24 cellular contexts compared by ENCODE assay signal in genomic region chr19:55686311-55687050, GRCh38. TPM values are rescaled to one million over a fixed set of nuclear protein-coding genes. Genes with fewer than 3 reads are reported as not detected.
DNase-seq lines count a peak whose midpoint lies in the region; TF ChIP-seq lines count a peak whose summit lies in the region.
"Had no signal": no experiment of that assay in that cellular context is flagged by ENCODE, and none has a peak within 500 bp of the region (broad histone marks: within the 10 kb centered on the region; RNA-seq: fewer than 3 reads in every experiment).

No MANE protein-coding gene starts in this region.

- CTCF ChIA-PET in Caco-2 (lab: Charles Lee) = no interaction called here

- TF ChIP-seq CTCF in Caco-2 (IDR thresholded peaks at IDR 0.05; ENCODE audit: insufficient read depth in 1 of 2, low read depth in 1 of 2, low read length in 1 of 2, severe bottlenecking in 1 of 2, unreplicated experiment in 1 of 2) (no peak), Peyer's patch (IDR thresholded peaks at IDR 0.05) (no peak), endothelial cell (IDR thresholded peaks at IDR 0.05; ENCODE audit: unreplicated experiment) (no peak)

- peaks cover 10% of the 10 kb centered on the region for H3K36me3 ChIP-seq in Caco-2 (ENCODE audit: control insufficient read depth, insufficient read depth, low read length)
- H3K36me3 ChIP-seq in Peyer's patch = peaks cover 0 to 71% (median 3%) of the 10 kb centered on the region in 3 donors
- H3K36me3 ChIP-seq: ovary had no signal

- H3K4me3 ChIP-seq in Caco-2 (ENCODE audit: low read depth, low read length) (no peak overlapping the region), Peyer's patch (no peak overlapping the region)
- H3K4me3 ChIP-seq: cardiac muscle cell, ovary, SJCRH30 had no signal

- peaks cover 86% of the 10 kb centered on the region for H3K36me3 Mint-ChIP-seq in Caco-2 (ENCODE audit: insufficient read depth, unreplicated experiment)
- H3K36me3 Mint-ChIP-seq in endothelial cell (ENCODE audit: low read depth, unreplicated experiment) = peaks cover 32% of the 10 kb centered on the region
- H3K36me3 Mint-ChIP-seq: type B pancreatic cell had no signal

- POLR2A ChIA-PET in Caco-2 (lab: Charles Lee) = no interaction called here

- H3K4me3 Mint-ChIP-seq in Caco-2 (ENCODE audit: unreplicated experiment) (no peak overlapping the region), endothelial cell (ENCODE audit: unreplicated experiment) (peak overlapping the region; percentile 15)
- H3K4me3 Mint-ChIP-seq: activated CD8-positive, alpha-beta T cell treated with anti-CD3 and anti-CD28 coated beads, Interleukin-2, amount 10 ng/mL, durations not matched to agents 7 days and 5 days; activated naive CD4-positive, alpha-beta T cell treated with anti-CD3 and anti-CD28 coated beads, Interleukin-2, amount 10 ng/mL, durations not matched to agents 7 days and 5 days; CD8-positive, alpha-beta T cell; T-cell; type B pancreatic cell had no signal

- H3K4me1 Mint-ChIP-seq in Caco-2 (ENCODE audit: low read depth, unreplicated experiment) (peaks cover 46% of the 10 kb centered on the region), endothelial cell (ENCODE audit: unreplicated experiment) (peaks cover 2% of the 10 kb centered on the region)

- H3K27me3 Mint-ChIP-seq in Caco-2 (ENCODE audit: insufficient read depth, unreplicated experiment) (no peaks in the 10 kb centered on the region), endothelial cell (ENCODE audit: unreplicated experiment) (peaks cover 6% of the 10 kb centered on the region)
- H3K27me3 Mint-ChIP-seq: activated naive CD4-positive, alpha-beta T cell treated with anti-CD3 and anti-CD28 coated beads, Interleukin-2, amount 10 ng/mL, durations not matched to agents 7 days and 5 days; naive thymus-derived CD8-positive, alpha-beta T cell; T-cell; type B pancreatic cell had no signal

- DNase-seq in Caco-2 (no peak), Peyer's patch (peak in 1 of 3 donors; percentile 50), endothelial cell (ENCODE audit: low spot score) (no peak), posterior vena cava (ENCODE audit: low spot score) (peak; percentile 75), NCI-H748 (lab: John Stamatoyannopoulos, UW; ENCODE audit: unreplicated experiment) (no peak), hepatic stellate cell (ENCODE audit: low spot score) (no peak), HK-2 (ENCODE audit: unreplicated experiment) (no peak)
- DNase-seq: activated CD8-positive, alpha-beta T cell treated with anti-CD3 and anti-CD28 coated beads, Interleukin-2, amount 10 ng/mL, durations not matched to agents 7 days and 5 days; activated naive CD4-positive, alpha-beta T cell treated with anti-CD3 and anti-CD28 coated beads, Interleukin-2, amount 10 ng/mL, durations not matched to agents 7 days and 5 days; activated T-cell treated with anti-CD3 and anti-CD28 coated beads, Interleukin-2, amount 50 U/mL, for 1 hour; amygdala; CD8-positive, alpha-beta T cell; glutamatergic neuron; KG1; MM.1S; NCI-H1436 treated with DMSO at 0.1 percent for 48 hours; NCI-H510A treated with DMSO at 0.1 percent for 48 hours; SJCRH30; stimulated activated CD4-positive, alpha-beta T cell treated with anti-CD3 and anti-CD28 coated beads, Interleukin-4, amount 100 ng/mL, for 4 hours; T-cell had no signal

- peak overlapping the region in 3 of 4 donors; percentile 83 to 97 (median 90) for H3K27ac ChIP-seq in Peyer's patch
- H3K27ac ChIP-seq: cardiac muscle cell, ovary, SJCRH30 had no signal

- H3K9me3 ChIP-seq in Caco-2 (no peaks in the 10 kb centered on the region), Peyer's patch (no peaks in the 10 kb centered on the region)
- H3K9me3 ChIP-seq: ovary, SJCRH30 had no signal

- H3K9me3 Mint-ChIP-seq in Caco-2 (ENCODE audit: unreplicated experiment) (no peaks in the 10 kb centered on the region), endothelial cell (ENCODE audit: unreplicated experiment) (no peaks in the 10 kb centered on the region)
- H3K9me3 Mint-ChIP-seq: activated naive CD4-positive, alpha-beta T cell treated with anti-CD3 and anti-CD28 coated beads, Interleukin-2, amount 10 ng/mL, durations not matched to agents 7 days and 5 days; CD8-positive, alpha-beta T cell; naive thymus-derived CD8-positive, alpha-beta T cell; T-cell; type B pancreatic cell had no signal

- no peaks in the 10 kb centered on the region for H3K27me3 ChIP-seq in Caco-2 (replicated peaks; ENCODE audit: control insufficient read depth, insufficient read depth, low read length)
- H3K27me3 ChIP-seq in Peyer's patch = no peaks in the 10 kb centered on the region
- H3K27me3 ChIP-seq: cardiac muscle cell, ovary, SJCRH30 had no signal

- TF ChIP-seq POLR2A in Peyer's patch (IDR thresholded peaks at IDR 0.05) = no peak

- BruUV-seq in Caco-2 (replicated peaks; lab: Mats Ljungman, UMichigan) = no TSS peak

- H3K4me1 ChIP-seq in Caco-2 = peaks cover 57% of the 10 kb centered on the region
- peaks cover 0 to 60% (median 11%) of the 10 kb centered on the region in 4 donors for H3K4me1 ChIP-seq in Peyer's patch

- intact Hi-C loops in Caco-2 (cut with micrococcal nuclease; ENCODE audit: unreplicated experiment) (no loop called here), posterior vena cava (cut with DNase I) (no loop called here)

- peak overlapping the region; percentile 94 for H3K27ac Mint-ChIP-seq in Caco-2 (ENCODE audit: unreplicated experiment)
- peak overlapping the region; percentile 18 for H3K27ac Mint-ChIP-seq in endothelial cell (ENCODE audit: unreplicated experiment)
- H3K27ac Mint-ChIP-seq: activated naive CD4-positive, alpha-beta T cell treated with anti-CD3 and anti-CD28 coated beads, Interleukin-2, amount 10 ng/mL, durations not matched to agents 7 days and 5 days; CD8-positive, alpha-beta T cell; T-cell; type B pancreatic cell had no signal

RNA-seq across cellular contexts. Expression of gene EPN1, which starts 11.5 kb away (rescaled TPM):
- total RNA-seq in Caco-2 (2022) = 197 and 201 TPM in 2 replicates
- total RNA-seq in Peyer's patch = 100 to 1,000 TPM; 120 to 241 (median 163) TPM
- total RNA-seq in endothelial cell (ENCODE audit: unreplicated experiment) = 250 TPM
- 10 to 100 TPM; 75.5 to 76.4 TPM for total RNA-seq in posterior vena cava

RNA-seq across cellular contexts. Expression of gene U2AF2, which starts 31.6 kb away (rescaled TPM):
- total RNA-seq in Caco-2 (2022) (289 TPM in 2 replicates), Peyer's patch (100 to 1,000 TPM; 132 to 292 (median 159) TPM), endothelial cell (ENCODE audit: unreplicated experiment) (219 TPM), posterior vena cava (10 to 100 TPM; 89.3 to 91.7 TPM)

RNA-seq across cellular contexts. Expression of gene CCDC106, which starts 38.5 kb away (rescaled TPM):
- total RNA-seq in Caco-2 (2022) = 17.4 and 17.6 TPM in 2 replicates
- total RNA-seq in Peyer's patch = 10 to 100 TPM in 3 of 4 donors, 1 to 10 TPM in 1; 8.1 to 17.4 (median 14.0) TPM
- total RNA-seq in endothelial cell (ENCODE audit: unreplicated experiment) = 20.1 TPM
- 10 to 100 TPM in 1 of 2 donors, 1 to 10 TPM in 1; 8.6 to 13.6 TPM for total RNA-seq in posterior vena cava

RNA-seq across cellular contexts. Expression of gene ZNF581, which starts 43.0 kb away (rescaled TPM):
- total RNA-seq in Caco-2 (2022) (46.2 and 47.4 TPM in 2 replicates), Peyer's patch (10 to 100 TPM in 3 of 4 donors, 1 to 10 TPM in 1; 7.7 to 28.9 (median 14.1) TPM), endothelial cell (ENCODE audit: unreplicated experiment) (47.2 TPM), posterior vena cava (10 to 100 TPM in 1 of 2 donors, 1 to 10 TPM in 1; 8.0 to 12.0 TPM)

RNA-seq across cellular contexts. Expression of gene ZNF580, which starts 45.7 kb away (rescaled TPM):
- total RNA-seq in Caco-2 (2022) (38.5 and 41.4 TPM in 2 replicates), Peyer's patch (10 to 100 TPM; 12.3 to 38.4 (median 25.2) TPM), endothelial cell (ENCODE audit: unreplicated experiment) (34.0 TPM), posterior vena cava (10 to 100 TPM; 32.0 to 36.7 TPM)
